In the genomic region with DNA sequence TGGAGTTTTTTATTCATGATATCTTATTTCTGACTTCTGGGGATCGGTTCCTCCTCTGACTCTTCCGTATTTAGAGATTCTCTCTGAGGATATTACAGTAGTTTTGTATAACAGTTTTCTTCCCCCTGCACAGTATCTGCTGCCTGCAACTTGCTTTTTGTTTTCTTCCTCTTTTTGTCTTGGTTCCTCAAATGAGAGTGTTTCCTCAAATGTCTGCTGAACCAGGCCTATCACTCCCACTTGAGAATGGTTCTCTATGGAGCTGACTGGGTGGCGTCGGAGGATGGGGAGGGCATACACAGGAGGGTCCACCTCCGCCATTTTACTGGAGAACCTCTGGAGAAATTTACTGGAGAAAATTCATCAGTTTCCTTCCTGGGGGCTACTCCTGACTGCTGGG, we compare ENCODE assay signal across 9 cellular contexts. TPM values are rescaled to one million over a fixed set of nuclear protein-coding genes. Genes with fewer than 3 reads are reported as not detected.
DNase-seq lines count a peak whose midpoint lies in the region; ATAC-seq lines count a peak whose summit lies in the region.
"Had no signal": no experiment of that assay in that cellular context is flagged by ENCODE, and none has a peak within 500 bp of the region (broad histone marks: within the 10 kb centered on the region; RNA-seq: fewer than 3 reads in every experiment).

No MANE protein-coding gene starts in this region.

- H3K4me1 Mint-ChIP-seq in dendritic cell treated with granulocyte-macrophage colony-stimulating factor and Interleukin-4, amounts not matched to agents 40 ng/mL and 50 ng/mL, for 4 days (ENCODE audit: low read depth): peaks cover 85% of the 10 kb centered on the region
- no peaks in the 10 kb centered on the region for H3K4me1 Mint-ChIP-seq in activated T-helper 2 cell treated with anti-CD3 and anti-CD28 coated beads, Interferon-gamma antibody, Interleukin-2, Interleukin-4, amounts not matched to agents 10 μg/mL and 5 μg/mL and 100 μg/mL, durations not matched to agents 14 hours and 24 hours and 36 hours (ENCODE audit: low read depth)

- peak overlapping the region; percentile 96 for H3K27ac Mint-ChIP-seq in dendritic cell treated with granulocyte-macrophage colony-stimulating factor and Interleukin-4, amounts not matched to agents 40 ng/mL and 50 ng/mL, for 4 days
- H3K27ac Mint-ChIP-seq in activated T-helper 2 cell treated with anti-CD3 and anti-CD28 coated beads, Interferon-gamma antibody, Interleukin-2, Interleukin-4, amounts not matched to agents 10 μg/mL and 5 μg/mL and 100 μg/mL, durations not matched to agents 14 hours and 24 hours and 36 hours: no peak overlapping the region

- DNase-seq in NAMALWA (ENCODE audit: low spot score) (peak; percentile 64), sciatic nerve (ENCODE audit: low spot score) (no peak)
- DNase-seq in activated T-helper 2 cell treated with anti-CD3 and anti-CD28 coated beads, Interferon-gamma antibody, Interleukin-2, Interleukin-4, amounts not matched to agents 10 μg/mL and 5 μg/mL and 100 μg/mL, durations not matched to agents 14 hours and 24 hours and 36 hours (ENCODE audit: low spot score): no peak
- DNase-seq: caudate nucleus, COR-L47 had no signal

- H3K4me3 Mint-ChIP-seq in dendritic cell treated with granulocyte-macrophage colony-stimulating factor and Interleukin-4, amounts not matched to agents 40 ng/mL and 50 ng/mL, for 4 days: peak overlapping the region; percentile 53
- H3K4me3 Mint-ChIP-seq in activated T-helper 2 cell treated with anti-CD3 and anti-CD28 coated beads, Interferon-gamma antibody, Interleukin-2, Interleukin-4, amounts not matched to agents 10 μg/mL and 5 μg/mL and 100 μg/mL, durations not matched to agents 14 hours and 24 hours and 36 hours (ENCODE audit: low read depth): no peak overlapping the region

- no peaks in the 10 kb centered on the region for H3K9me3 Mint-ChIP-seq in dendritic cell treated with granulocyte-macrophage colony-stimulating factor and Interleukin-4, amounts not matched to agents 40 ng/mL and 50 ng/mL, for 4 days
- H3K9me3 Mint-ChIP-seq in activated T-helper 2 cell treated with anti-CD3 and anti-CD28 coated beads, Interferon-gamma antibody, Interleukin-2, Interleukin-4, amounts not matched to agents 10 μg/mL and 5 μg/mL and 100 μg/mL, durations not matched to agents 14 hours and 24 hours and 36 hours: no peaks in the 10 kb centered on the region

- no peaks in the 10 kb centered on the region for H3K27me3 Mint-ChIP-seq in dendritic cell treated with granulocyte-macrophage colony-stimulating factor and Interleukin-4, amounts not matched to agents 40 ng/mL and 50 ng/mL, for 4 days
- H3K27me3 Mint-ChIP-seq in activated T-helper 2 cell treated with anti-CD3 and anti-CD28 coated beads, Interferon-gamma antibody, Interleukin-2, Interleukin-4, amounts not matched to agents 10 μg/mL and 5 μg/mL and 100 μg/mL, durations not matched to agents 14 hours and 24 hours and 36 hours (ENCODE audit: low read depth): peaks cover 16% of the 10 kb centered on the region

- intact Hi-C loops in dendritic cell treated with granulocyte-macrophage colony-stimulating factor and Interleukin-4, amounts not matched to agents 40 ng/mL and 50 ng/mL, for 4 days (cut with micrococcal nuclease): no loop called here
- intact Hi-C loops in sciatic nerve (cut with DNase I): no loop called here
- intact Hi-C loops in activated T-helper 2 cell treated with anti-CD3 and anti-CD28 coated beads, Interferon-gamma antibody, Interleukin-2, Interleukin-4, amounts not matched to agents 10 μg/mL and 5 μg/mL and 100 μg/mL, durations not matched to agents 14 hours and 24 hours and 36 hours (cut with micrococcal nuclease): no loop called here

- peaks cover 36% of the 10 kb centered on the region for H3K36me3 Mint-ChIP-seq in dendritic cell treated with granulocyte-macrophage colony-stimulating factor and Interleukin-4, amounts not matched to agents 40 ng/mL and 50 ng/mL, for 4 days (ENCODE audit: low read depth)
- no peaks in the 10 kb centered on the region for H3K36me3 Mint-ChIP-seq in activated T-helper 2 cell treated with anti-CD3 and anti-CD28 coated beads, Interferon-gamma antibody, Interleukin-2, Interleukin-4, amounts not matched to agents 10 μg/mL and 5 μg/mL and 100 μg/mL, durations not matched to agents 14 hours and 24 hours and 36 hours (ENCODE audit: low read depth)

- peak; percentile 18 for ATAC-seq in GM19468 (IDR thresholded peaks at IDR 0.05; ENCODE audit: extremely low read depth, unreplicated experiment)
- ATAC-seq in sciatic nerve: peak; percentile 70
- no peak for ATAC-seq in HG03175 (IDR thresholded peaks at IDR 0.05; ENCODE audit: unreplicated experiment)
- no peak for ATAC-seq in GM21786 (IDR thresholded peaks at IDR 0.05; ENCODE audit: unreplicated experiment)

RNA-seq across cellular contexts. Expression of a gene that starts 27.7 kb away (rescaled TPM):
- 11.7 TPM for total RNA-seq in sciatic nerve
- total RNA-seq in activated T-helper 2 cell treated with anti-CD3 and anti-CD28 coated beads, Interferon-gamma antibody, Interleukin-2, Interleukin-4, amounts not matched to agents 10 μg/mL and 5 μg/mL and 100 μg/mL, durations not matched to agents 14 hours and 24 hours and 36 hours: 0.18 and 0.43 TPM in 2 replicates

Comparison
In these comparisons a context has a peak if more than half of its experiments do, and no peak if none do; other contexts are left out.
1. ATAC-seq: peak in GM19468 (single experiment) and sciatic nerve (single experiment); none in HG03175 (single experiment) and GM21786 (single experiment).